ENCODE assay signal across 1 cellular context in the genomic region with DNA sequence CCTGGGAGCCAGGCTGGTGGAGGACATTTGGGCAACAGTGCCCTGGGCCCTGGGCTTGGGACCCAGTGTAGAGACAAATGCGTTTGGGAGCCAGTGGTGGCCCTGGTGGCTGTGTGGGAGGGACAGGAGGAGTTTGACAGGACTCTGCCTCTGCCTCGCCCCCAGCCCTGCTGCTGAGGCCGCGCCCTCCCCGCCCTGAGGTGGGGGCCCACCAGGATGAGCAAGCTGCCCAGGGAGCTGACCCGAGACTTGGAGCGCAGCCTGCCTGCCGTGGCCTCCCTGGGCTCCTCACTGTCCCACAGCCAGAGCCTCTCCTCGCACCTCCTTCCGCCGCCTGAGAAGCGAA.
TF ChIP-seq lines count a peak whose summit lies in the region.

No MANE protein-coding gene starts in this region.

TF ChIP-seq in H1, 55 proteins besides CTCF, POLR2A, EP300 and RAD21:
- TF ChIP-seq CBX8 (IDR thresholded peaks at IDR 0.05; ENCODE audit: borderline replicate concordance, low read depth, low read length) (no peak), SIN3A (conservative IDR thresholded peaks at IDR 0.05 in 1 of 2, IDR thresholded peaks at IDR 0.05 in 1 of 2; ENCODE audit: low read depth in 1 of 2, low read length in 2 of 2) (0 out of 4 replicates have a peak, but pooled peaks of 1 of the 2 experiments have one; percentile 7)
